16 cellular contexts compared by ENCODE assay signal in genomic region chr6:149627672-149628071, GRCh38. TPM values are rescaled to one million over a fixed set of nuclear protein-coding genes. Genes with fewer than 3 reads are reported as not detected.
DNase-seq lines count a peak whose midpoint lies in the region; ATAC-seq, FAIRE-seq and TF ChIP-seq lines count a peak whose summit lies in the region.
"Had no signal": no experiment of that assay in that cellular context is flagged by ENCODE, and none has a peak within 500 bp of the region (broad histone marks: within the 10 kb centered on the region; RNA-seq: fewer than 3 reads in every experiment).

No MANE protein-coding gene starts in this region.

- TF ChIP-seq POLR2A in HepG2 (IDR thresholded peaks at IDR 0.05; ENCODE audit: insufficient read depth in 1 of 2, low read depth in 2 of 2, low read length in 2 of 2) (no peak), right lobe of liver (IDR thresholded peaks at IDR 0.05) (no peak)

- H3K27me3 ChIP-seq in HepG2 (ENCODE audit: control insufficient read depth in 1 of 2, insufficient read depth in 2 of 2, low read length in 2 of 2) (no peaks in the 10 kb centered on the region), right lobe of liver (no peaks in the 10 kb centered on the region), OCI-LY3 (ENCODE audit: low read depth, low read length) (no peaks in the 10 kb centered on the region)

- TF ChIP-seq RAD21 in HepG2 (CRISPR knock-in tag; IDR thresholded peaks at IDR 0.05) = no peak

- POLR2A ChIA-PET in HepG2 (lab: Yijun Ruan, JAX) = no interaction called here

- H3K36me3 Mint-ChIP-seq in dendritic cell treated with granulocyte-macrophage colony-stimulating factor and Interleukin-4, amounts not matched to agents 40 ng/mL and 50 ng/mL, for 4 days (ENCODE audit: low read depth) = peaks cover 37% of the 10 kb centered on the region

- no peaks in the 10 kb centered on the region for H3K27me3 Mint-ChIP-seq in dendritic cell treated with granulocyte-macrophage colony-stimulating factor and Interleukin-4, amounts not matched to agents 40 ng/mL and 50 ng/mL, for 4 days

- intact Hi-C loops in HepG2 (cut with micrococcal nuclease; ENCODE audit: unreplicated experiment) = no loop called here
- intact Hi-C loops in right lobe of liver (cut with DNase I) = no loop called here
- intact Hi-C loops in dendritic cell treated with granulocyte-macrophage colony-stimulating factor and Interleukin-4, amounts not matched to agents 40 ng/mL and 50 ng/mL, for 4 days (cut with micrococcal nuclease) = no loop called here

- CTCF ChIA-PET in HepG2 (lab: Yijun Ruan, JAX; ENCODE audit: low intra/inter-chr PET ratio, low total read pairs) = no interaction called here

- no peak overlapping the region for H3K4me3 ChIP-seq in HepG2 (replicated peaks in 1 of 3; ENCODE audit: insufficient read depth in 1 of 3, low read depth in 2 of 3, low read length in 3 of 3)
- no peak overlapping the region for H3K4me3 ChIP-seq in right lobe of liver
- H3K4me3 ChIP-seq in OCI-LY3 (ENCODE audit: low read length) = no peak overlapping the region
- H3K4me3 ChIP-seq: GM23338 had no signal

- H3K4me3 Mint-ChIP-seq in dendritic cell treated with granulocyte-macrophage colony-stimulating factor and Interleukin-4, amounts not matched to agents 40 ng/mL and 50 ng/mL, for 4 days = no peak overlapping the region
- H3K4me3 Mint-ChIP-seq: CD8-positive, alpha-beta T cell; GM23338 had no signal

- no peaks in the 10 kb centered on the region for H3K79me2 ChIP-seq in HepG2 (ENCODE audit: insufficient read depth, low read length)
- H3K79me2 ChIP-seq in OCI-LY3 (ENCODE audit: low read length) = peaks cover 50% of the 10 kb centered on the region

- DNase-seq in HepG2 (ENCODE audit: low spot score) (no peak), right lobe of liver (no peak), dedifferentiated amniotic fluid mesenchymal stem cell (ENCODE audit: extremely low spot score) (no peak), COLO829 (ENCODE audit: low spot score) (no peak), NCI-H2196 treated with DMSO at 0.1 percent for 48 hours (lab: John Stamatoyannopoulos, UW; ENCODE audit: unreplicated experiment) (no peak)
- DNase-seq: CD8-positive, alpha-beta T cell; DMS79 treated with DMSO at 0.1 percent for 48 hours; NCI-H187 treated with DMSO at 0.1 percent for 48 hours; NCI-H446; NK-92 treated with Interleukin-12 subunit alpha and Interleukin-12 subunit beta, amount 100 ng/mL, for 24 hours; OCI-M1; SHP77 treated with DMSO at 0.1 percent for 48 hours had no signal

- no peaks in the 10 kb centered on the region for H4K20me1 ChIP-seq in HepG2 (ENCODE audit: insufficient read depth, low read length)
- H4K20me1 ChIP-seq in OCI-LY3 (ENCODE audit: insufficient read depth, low read length) = no peaks in the 10 kb centered on the region

- FAIRE-seq in HepG2 (lab: Jason Lieb, UNC) = no peak
- FAIRE-seq: D721Med had no signal

- H3K4me1 ChIP-seq in HepG2 (ENCODE audit: insufficient read depth, low read length) = no peaks in the 10 kb centered on the region
- no peaks in the 10 kb centered on the region for H3K4me1 ChIP-seq in right lobe of liver
- H3K4me1 ChIP-seq in OCI-LY3 (ENCODE audit: low read length) = peaks cover 41% of the 10 kb centered on the region

- TF ChIP-seq CTCF in HepG2 (CRISPR knock-in tag; IDR thresholded peaks at IDR 0.05) = no peak
- TF ChIP-seq CTCF in right lobe of liver (IDR thresholded peaks at IDR 0.05) = no peak
- no peak for TF ChIP-seq CTCF in OCI-LY3 (IDR thresholded peaks at IDR 0.05; ENCODE audit: low read depth, low read length)

- H3K36me3 ChIP-seq in HepG2 (replicated peaks in 1 of 2; ENCODE audit: control insufficient read depth in 1 of 2, insufficient read depth in 2 of 2, low read length in 2 of 2) (peaks cover 5 to 21% of the 10 kb centered on the region in 2 experiments), right lobe of liver (peaks cover 0 to 8% (median 2%) of the 10 kb centered on the region in 4 donors), OCI-LY3 (replicated peaks; ENCODE audit: low read depth, low read length) (peaks cover 38% of the 10 kb centered on the region)

- H3K9ac ChIP-seq in HepG2 (ENCODE audit: insufficient read depth, low read depth, low read length) (no peak overlapping the region), OCI-LY3 (ENCODE audit: low read length) (no peak overlapping the region; the same call in 1 of the 2 replicates)

- TF ChIP-seq EP300 in HepG2 (IDR thresholded peaks at IDR 0.05; ENCODE audit: low read depth in 2 of 2, low read length in 2 of 2) (no peak), HepG2 (CRISPR knock-in tag; IDR thresholded peaks at IDR 0.05; ENCODE audit: borderline replicate concordance) (no peak)

- in situ Hi-C loops in HepG2 (cut with HindIII; ENCODE audit: extremely low pct_ligation_motif_present, low pct_unique_long_range_greater_than_20kb) = no loop called here

- H3K4me2 ChIP-seq in HepG2 (ENCODE audit: low read depth, low read length) = no peak overlapping the region
- peak overlapping the region; percentile 9; the same call in 1 of the 2 replicates for H3K4me2 ChIP-seq in OCI-LY3 (ENCODE audit: low read length)
- H3K4me2 ChIP-seq: GM23338 had no signal

- BruUV-seq in HepG2 (replicated peaks; lab: Mats Ljungman, UMichigan) = no TSS peak

- no peak overlapping the region for H3K27ac ChIP-seq in HepG2 (ENCODE audit: extremely low read length, insufficient read depth, low read length)
- no peak overlapping the region for H3K27ac ChIP-seq in right lobe of liver
- peak overlapping the region; percentile 99 for H3K27ac ChIP-seq in OCI-LY3 (ENCODE audit: low read length)

- H2AFZ ChIP-seq in HepG2 (ENCODE audit: low read length) = no peak overlapping the region
- no peak overlapping the region for H2AFZ ChIP-seq in OCI-LY3 (ENCODE audit: low read depth, low read length)
- H2AFZ ChIP-seq: GM23338 had no signal

- peaks cover 15% of the 10 kb centered on the region for H3K4me1 Mint-ChIP-seq in dendritic cell treated with granulocyte-macrophage colony-stimulating factor and Interleukin-4, amounts not matched to agents 40 ng/mL and 50 ng/mL, for 4 days (ENCODE audit: low read depth)
- H3K4me1 Mint-ChIP-seq: GM23338 had no signal

- ATAC-seq in HepG2 = peak; percentile 72
- no peak for ATAC-seq in right lobe of liver
- ATAC-seq: CD8-positive, alpha-beta T cell; GM23338 had no signal

- H3K27ac Mint-ChIP-seq in dendritic cell treated with granulocyte-macrophage colony-stimulating factor and Interleukin-4, amounts not matched to agents 40 ng/mL and 50 ng/mL, for 4 days = peak overlapping the region; percentile 57
- H3K27ac Mint-ChIP-seq: CD8-positive, alpha-beta T cell; GM23338 had no signal

- H3K9me3 Mint-ChIP-seq in dendritic cell treated with granulocyte-macrophage colony-stimulating factor and Interleukin-4, amounts not matched to agents 40 ng/mL and 50 ng/mL, for 4 days = no peaks in the 10 kb centered on the region
- H3K9me3 Mint-ChIP-seq: CD8-positive, alpha-beta T cell; GM23338 had no signal

- H3K9me3 ChIP-seq in HepG2 (ENCODE audit: low read length) = no peaks in the 10 kb centered on the region
- H3K9me3 ChIP-seq in right lobe of liver = no peaks in the 10 kb centered on the region
- no peaks in the 10 kb centered on the region for H3K9me3 ChIP-seq in OCI-LY3 (ENCODE audit: insufficient read depth, low read length)

TF ChIP-seq in HepG2, 621 proteins besides CTCF, POLR2A, EP300 and RAD21 (continues in another document):
- TF ChIP-seq NCOA5 (CRISPR knock-in tag; IDR thresholded peaks at IDR 0.05) (no peak), CEBPG (CRISPR knock-in tag; IDR thresholded peaks at IDR 0.05) (no peak)
- TF ChIP-seq, protein P1, sequence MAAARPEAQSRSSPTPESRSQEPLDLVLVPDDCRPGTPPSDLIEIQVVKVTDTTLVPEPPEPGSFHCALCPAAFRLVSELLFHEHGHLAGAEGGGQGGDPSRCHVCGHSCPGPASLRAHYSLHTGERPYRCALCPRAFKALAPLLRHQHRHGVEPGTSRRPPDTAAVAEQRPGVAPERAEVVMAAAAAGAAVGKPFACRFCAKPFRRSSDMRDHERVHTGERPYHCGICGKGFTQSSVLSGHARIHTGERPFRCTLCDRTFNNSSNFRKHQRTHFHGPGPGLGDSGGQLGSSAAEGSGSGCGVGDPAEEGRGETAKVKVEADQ (CRISPR knock-in tag; IDR thresholded peaks at IDR 0.05; ENCODE audit: borderline replicate concordance) = no peak

RNA-seq across cellular contexts. Expression of gene KATNA1, which starts 20.8 kb away (rescaled TPM):
- total RNA-seq in HepG2 (2016; rRNA removed; fragmentation: Illumina TruSeq; extraction: Trizol) = 25.3 and 31.2 TPM in 2 replicates
- 10.4 and 11.0 TPM in 2 replicates for total RNA-seq in HepG2 (2016; cell fraction: cytosol; rRNA removed; fragmentation: Illumina TruSeq; extraction: Trizol; ENCODE audit: low read depth)
- total RNA-seq in HepG2 (2016; cell fraction: insoluble cytoplasmic fraction; rRNA removed; fragmentation: Illumina TruSeq; extraction: Trizol) = 23.4 and 33.3 TPM in 2 replicates
- total RNA-seq in HepG2 (2016; cell fraction: membrane; rRNA removed; fragmentation: Illumina TruSeq; extraction: Trizol) = 11.0 and 11.6 TPM in 2 replicates
- 17.1 and 17.8 TPM in 2 replicates for total RNA-seq in HepG2 (2016; cell fraction: nucleus; rRNA removed; fragmentation: Illumina TruSeq; extraction: Trizol)
- 11.4 and 14.8 TPM in 2 replicates for polyA plus RNA-seq in HepG2 (2011; rRNA removed)
- 6.7 and 9.1 TPM in 2 replicates for polyA plus RNA-seq in HepG2 (2011; cell fraction: cytosol; rRNA removed)
- 6.9 and 8.6 TPM in 2 replicates for polyA plus RNA-seq in HepG2 (2011; cell fraction: nucleus; rRNA removed)
- 13.2 and 16.3 TPM in 2 replicates for polyA plus RNA-seq in HepG2 (2012)
- 4.5 and 5.5 TPM in 2 replicates for polyA plus RNA-seq in HepG2 (2016; cell fraction: cytosol; fragmentation: Illumina TruSeq; extraction: Trizol; ENCODE audit: low read depth)
- polyA plus RNA-seq in HepG2 (2016; cell fraction: insoluble cytoplasmic fraction; fragmentation: Illumina TruSeq; extraction: Trizol; ENCODE audit: low read depth) = 28.1 and 31.5 TPM in 2 replicates
- polyA plus RNA-seq in HepG2 (2016; cell fraction: membrane; fragmentation: Illumina TruSeq; extraction: Trizol; ENCODE audit: low read depth) = 5.3 and 6.0 TPM in 2 replicates
- 22.4 and 25.3 TPM in 2 replicates for polyA plus RNA-seq in HepG2 (2016; cell fraction: nucleus; fragmentation: Illumina TruSeq; extraction: Trizol; ENCODE audit: insufficient read depth, low read depth)
- polyA minus RNA-seq in HepG2 (2011; rRNA and poly(A)+ RNA removed; ENCODE audit: low replicate concordance) = 4.5 and 8.0 TPM in 2 replicates
- polyA minus RNA-seq in HepG2 (2011; cell fraction: cytosol; rRNA and poly(A)+ RNA removed) = 11.1 and 11.4 TPM in 2 replicates
- polyA minus RNA-seq in HepG2 (2011; cell fraction: nucleus; rRNA and poly(A)+ RNA removed) = 24.8 and 26.4 TPM in 2 replicates
- 1 to 10 TPM; 3.5 to 6.9 (median 5.7) TPM for total RNA-seq in right lobe of liver
